8 cellular contexts compared by ENCODE assay signal in the genomic region with DNA sequence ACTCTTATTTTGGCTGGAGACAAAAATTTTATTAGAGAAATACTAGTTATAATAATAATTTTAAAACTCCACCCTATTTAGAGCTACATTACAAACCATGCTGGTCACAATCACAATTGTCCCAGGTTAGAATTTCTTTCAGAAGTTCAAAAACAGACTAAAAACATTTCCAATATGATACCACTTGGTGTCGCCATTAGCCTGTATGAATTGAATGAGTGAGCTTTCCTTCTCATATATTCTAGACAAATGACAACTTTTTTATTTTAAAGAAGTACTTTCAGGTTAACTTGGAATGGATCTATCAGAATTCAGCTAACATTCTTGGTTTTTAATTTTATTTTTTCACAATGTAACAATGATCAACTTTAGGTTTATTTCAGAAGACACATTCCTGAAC. TPM values are rescaled to one million over a fixed set of nuclear protein-coding genes. Genes with fewer than 3 reads are reported as not detected.
DNase-seq lines count a peak whose midpoint lies in the region; ATAC-seq, FAIRE-seq and TF ChIP-seq lines count a peak whose summit lies in the region.

No MANE protein-coding gene starts in this region.

- no peaks in the 10 kb centered on the region for H3K36me3 ChIP-seq in GM23338 (ENCODE audit: insufficient read depth)

- no peak overlapping the region for H3K27ac Mint-ChIP-seq in GM23338
- no peak overlapping the region for H3K27ac Mint-ChIP-seq in activated naive CD8-positive, alpha-beta T cell treated with anti-CD3 and anti-CD28 coated beads, Interleukin-2, amount 50 U/mL, for 24 hours

- no peak overlapping the region for H3K4me3 Mint-ChIP-seq in GM23338
- H3K4me3 Mint-ChIP-seq in activated naive CD8-positive, alpha-beta T cell treated with anti-CD3 and anti-CD28 coated beads, Interleukin-2, amount 50 U/mL, for 24 hours = no peak overlapping the region

- H3F3A ChIP-seq in GM23338 (replicated peaks; ENCODE audit: low read depth) = no peaks in the 10 kb centered on the region

- no peaks in the 10 kb centered on the region for H3K9me3 Mint-ChIP-seq in GM23338
- H3K9me3 Mint-ChIP-seq in activated naive CD8-positive, alpha-beta T cell treated with anti-CD3 and anti-CD28 coated beads, Interleukin-2, amount 50 U/mL, for 24 hours = no peaks in the 10 kb centered on the region

- FAIRE-seq in D721Med (lab: Jason Lieb, UNC) = peak; percentile 100

- H3K4me1 ChIP-seq in GM23338 (ENCODE audit: insufficient read depth) = peaks cover 12% of the 10 kb centered on the region

- H3K79me2 ChIP-seq in GM23338 (replicated peaks; ENCODE audit: insufficient read depth) = no peaks in the 10 kb centered on the region

- H3K4me2 ChIP-seq in GM23338 = no peak overlapping the region

- no peaks in the 10 kb centered on the region for H3K36me3 Mint-ChIP-seq in GM23338 (ENCODE audit: low read depth)
- no peaks in the 10 kb centered on the region for H3K36me3 Mint-ChIP-seq in activated naive CD8-positive, alpha-beta T cell treated with anti-CD3 and anti-CD28 coated beads, Interleukin-2, amount 50 U/mL, for 24 hours (ENCODE audit: low read depth)

- H3K27me3 ChIP-seq in GM23338 (ENCODE audit: insufficient read depth) (no peaks in the 10 kb centered on the region), dorsolateral prefrontal cortex (no peaks in the 10 kb centered on the region)

- H3K4me1 Mint-ChIP-seq in GM23338 = peaks cover 24% of the 10 kb centered on the region
- H3K4me1 Mint-ChIP-seq in activated naive CD8-positive, alpha-beta T cell treated with anti-CD3 and anti-CD28 coated beads, Interleukin-2, amount 50 U/mL, for 24 hours = no peaks in the 10 kb centered on the region

- TF ChIP-seq CTCF in D721Med (IDR thresholded peaks at IDR 0.05; ENCODE audit: insufficient read depth, missing control alignments) = peak; percentile 67
- TF ChIP-seq CTCF in GM23338 (conservative IDR thresholded peaks at IDR 0.05; ENCODE audit: low read depth in 2 of 2) = peak; percentile 62 to 71
- peak in 55 of 56 donors; percentile 28 to 71 (median 52) for TF ChIP-seq CTCF in dorsolateral prefrontal cortex (IDR thresholded peaks at IDR 0.05 in 54 of 56, conservative IDR thresholded peaks at IDR 0.05 in 2 of 56; ENCODE audit: low read depth in 1 of 56, partially characterized antibody in 56 of 56)

- no peak overlapping the region for H3K4me3 ChIP-seq in GM23338
- no peak overlapping the region for H3K4me3 ChIP-seq in dorsolateral prefrontal cortex

- DNase-seq in D721Med (ENCODE audit: insufficient read length, low spot score) = no peak
- DNase-seq in GM23338 (ENCODE audit: low spot score) = peak; percentile 60
- DNase-seq in NCI-H2227 (lab: John Stamatoyannopoulos, UW; ENCODE audit: unreplicated experiment) = peak; percentile 54
- DNase-seq in dorsolateral prefrontal cortex = no peak
- peak; percentile 47 for DNase-seq in renal cortical epithelial cell (ENCODE audit: low read depth)
- no peak for DNase-seq in activated naive CD8-positive, alpha-beta T cell treated with anti-CD3 and anti-CD28 coated beads, Interleukin-2, amount 50 U/mL, for 24 hours
- DNase-seq in activated CD8-positive, alpha-beta memory T cell treated with anti-CD3 and anti-CD28 coated beads, Interleukin-2, amount 50 U/mL, for 4 hours = no peak

- no peaks in the 10 kb centered on the region for H3K27me3 Mint-ChIP-seq in GM23338 (ENCODE audit: insufficient read depth, low read depth, poor library complexity)
- no peaks in the 10 kb centered on the region for H3K27me3 Mint-ChIP-seq in activated naive CD8-positive, alpha-beta T cell treated with anti-CD3 and anti-CD28 coated beads, Interleukin-2, amount 50 U/mL, for 24 hours

- H3K27ac ChIP-seq in GM23338 (ENCODE audit: low read depth) (no peak overlapping the region), dorsolateral prefrontal cortex (no peak overlapping the region)

- no peak for ATAC-seq in GM23338
- no peak for ATAC-seq in GM21825 (IDR thresholded peaks at IDR 0.05; ENCODE audit: unreplicated experiment)
- ATAC-seq in activated naive CD8-positive, alpha-beta T cell treated with anti-CD3 and anti-CD28 coated beads, Interleukin-2, amount 50 U/mL, for 24 hours = no peak

- no peaks in the 10 kb centered on the region for H4K20me1 ChIP-seq in GM23338 (replicated peaks; ENCODE audit: insufficient read depth)

- no peaks in the 10 kb centered on the region for H3K9me2 ChIP-seq in GM23338 (ENCODE audit: insufficient read depth)

- intact Hi-C loops in dorsolateral prefrontal cortex (cut with DNase I) = no loop called here

- H2AFZ ChIP-seq in GM23338 = no peak overlapping the region

TF ChIP-seq in GM23338, 12 proteins besides CTCF, POLR2A, EP300 and RAD21 (continues in another document):
- TF ChIP-seq NANOG (IDR thresholded peaks at IDR 0.05; ENCODE audit: borderline replicate concordance) (no peak), STAT1 (IDR thresholded peaks at IDR 0.05; ENCODE audit: unreplicated experiment) (no peak), POLR2AphosphoS5 (IDR thresholded peaks at IDR 0.05; ENCODE audit: low read depth) (no peak), EZH2phosphoT487 (IDR thresholded peaks at IDR 0.05; ENCODE audit: unreplicated experiment) (no peak)
- TF ChIP-seq, protein P1, sequence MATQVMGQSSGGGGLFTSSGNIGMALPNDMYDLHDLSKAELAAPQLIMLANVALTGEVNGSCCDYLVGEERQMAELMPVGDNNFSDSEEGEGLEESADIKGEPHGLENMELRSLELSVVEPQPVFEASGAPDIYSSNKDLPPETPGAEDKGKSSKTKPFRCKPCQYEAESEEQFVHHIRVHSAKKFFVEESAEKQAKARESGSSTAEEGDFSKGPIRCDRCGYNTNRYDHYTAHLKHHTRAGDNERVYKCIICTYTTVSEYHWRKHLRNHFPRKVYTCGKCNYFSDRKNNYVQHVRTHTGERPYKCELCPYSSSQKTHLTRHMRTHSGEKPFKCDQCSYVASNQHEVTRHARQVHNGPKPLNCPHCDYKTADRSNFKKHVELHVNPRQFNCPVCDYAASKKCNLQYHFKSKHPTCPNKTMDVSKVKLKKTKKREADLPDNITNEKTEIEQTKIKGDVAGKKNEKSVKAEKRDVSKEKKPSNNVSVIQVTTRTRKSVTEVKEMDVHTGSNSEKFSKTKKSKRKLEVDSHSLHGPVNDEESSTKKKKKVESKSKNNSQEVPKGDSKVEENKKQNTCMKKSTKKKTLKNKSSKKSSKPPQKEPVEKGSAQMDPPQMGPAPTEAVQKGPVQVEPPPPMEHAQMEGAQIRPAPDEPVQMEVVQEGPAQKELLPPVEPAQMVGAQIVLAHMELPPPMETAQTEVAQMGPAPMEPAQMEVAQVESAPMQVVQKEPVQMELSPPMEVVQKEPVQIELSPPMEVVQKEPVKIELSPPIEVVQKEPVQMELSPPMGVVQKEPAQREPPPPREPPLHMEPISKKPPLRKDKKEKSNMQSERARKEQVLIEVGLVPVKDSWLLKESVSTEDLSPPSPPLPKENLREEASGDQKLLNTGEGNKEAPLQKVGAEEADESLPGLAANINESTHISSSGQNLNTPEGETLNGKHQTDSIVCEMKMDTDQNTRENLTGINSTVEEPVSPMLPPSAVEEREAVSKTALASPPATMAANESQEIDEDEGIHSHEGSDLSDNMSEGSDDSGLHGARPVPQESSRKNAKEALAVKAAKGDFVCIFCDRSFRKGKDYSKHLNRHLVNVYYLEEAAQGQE (IDR thresholded peaks at IDR 0.05; ENCODE audit: unreplicated experiment) = no peak

RNA-seq across cellular contexts. Expression of gene SERPINB8, which starts 48.0 kb away (rescaled TPM):
- 0.50 and 2.1 TPM in 2 replicates for total RNA-seq in GM23338 (2014; rRNA removed; shearing (Covaris generic))
- polyA plus RNA-seq in GM23338 (2016; fragmentation: Nextera tagmentation; extraction: Ambion mirVana) = 0.50 and 1.7 TPM in 2 replicates
- total RNA-seq in dorsolateral prefrontal cortex (10 to 100 TPM in 6 of 120 experiments, 1 to 10 TPM in 114; 1.8 to 12.8 (median 5.7) TPM), renal cortical epithelial cell (20.9 and 30.9 TPM in 2 replicates)

Comparison
In these comparisons a context has a peak if more than half of its experiments do, and no peak if none do; other contexts are left out.
1. DNase-seq: peak in GM23338 (single experiment), NCI-H2227 (single experiment) and renal cortical epithelial cell (single experiment); none in D721Med (single experiment), dorsolateral prefrontal cortex (0 of 10), activated naive CD8-positive, alpha-beta T cell treated with anti-CD3 and anti-CD28 coated beads, Interleukin-2, amount 50 U/mL, for 24 hours (single experiment) and activated CD8-positive, alpha-beta memory T cell treated with anti-CD3 and anti-CD28 coated beads, Interleukin-2, amount 50 U/mL, for 4 hours (single experiment).
2. Peak in every context shown above with its lines, with median percentiles within 50 percentile points of each other: CTCF ChIP-seq.